ENCODE assay signal across 1 cellular context in the genomic region with DNA sequence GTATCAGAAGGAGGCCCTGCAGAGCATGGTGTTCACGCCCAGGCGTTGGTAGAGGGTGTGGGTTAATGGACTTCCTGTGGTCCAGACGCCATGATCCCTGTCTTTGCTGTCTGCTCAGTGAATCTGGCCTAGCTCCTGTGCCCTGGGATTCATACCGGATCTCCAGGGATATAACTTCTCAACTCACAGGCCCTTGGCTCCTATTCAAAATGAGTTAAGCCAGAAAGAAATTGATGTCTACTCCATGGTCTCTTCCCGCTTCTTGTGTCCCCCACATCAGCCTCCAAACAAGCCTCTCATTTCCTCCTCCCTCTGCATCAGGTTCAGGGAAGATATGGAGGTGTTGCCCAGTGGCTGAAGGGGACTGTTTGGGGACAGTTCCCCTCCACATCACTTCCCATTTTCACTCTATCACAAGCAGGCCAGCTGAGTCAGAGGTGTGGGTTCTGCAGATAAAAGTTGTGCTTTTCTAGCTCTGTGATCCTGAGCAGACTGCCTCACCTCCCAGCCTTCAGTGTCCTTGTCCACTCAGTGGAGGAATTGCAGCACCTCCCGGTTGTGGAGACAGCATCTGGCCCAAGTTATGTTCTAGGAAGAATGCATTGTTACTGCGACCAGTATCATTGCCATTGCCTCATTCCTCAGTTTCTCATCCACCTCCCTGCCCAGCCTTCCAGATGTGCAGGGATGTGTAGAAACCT.
TF ChIP-seq lines count a peak whose summit lies in the region.

No MANE protein-coding gene starts in this region.

TF ChIP-seq in K562, 482 proteins besides CTCF, POLR2A, EP300 and RAD21 (continued from another document and continues in another):
- peak; percentile 27; the same call in 1 of the 2 replicates for TF ChIP-seq PHF8 (IDR thresholded peaks at IDR 0.05; ENCODE audit: borderline replicate concordance, low read length)
- no peak for TF ChIP-seq ZNF212 (CRISPR knock-in tag; IDR thresholded peaks at IDR 0.05)
- TF ChIP-seq ZNF436 (CRISPR knock-in tag; IDR thresholded peaks at IDR 0.05), result no peak
- no peak for TF ChIP-seq E2F1 (CRISPR knock-in tag; IDR thresholded peaks at IDR 0.05)
- no peak for TF ChIP-seq SETDB1 (IDR thresholded peaks at IDR 0.05; ENCODE audit: low read length)
- no peak for TF ChIP-seq ZNF79 (CRISPR knock-in tag; IDR thresholded peaks at IDR 0.05; ENCODE audit: low read depth)
- no peak for TF ChIP-seq NELFE (IDR thresholded peaks at IDR 0.05; ENCODE audit: insufficient read depth, insufficient read length)
- peak; percentile 44; the same call in 1 of the 2 replicates for TF ChIP-seq AFF4 (CRISPR knock-in tag; IDR thresholded peaks at IDR 0.05)
- TF ChIP-seq RFX5 (IDR thresholded peaks at IDR 0.05; ENCODE audit: low read depth, low read length), result no peak
- TF ChIP-seq CBX2 (IDR thresholded peaks at IDR 0.05; ENCODE audit: insufficient read depth, low read length, poor library complexity, severe bottlenecking), result no peak
- TF ChIP-seq TAL1 (IDR thresholded peaks at IDR 0.05), result peak; percentile 92
- TF ChIP-seq EGR1 (conservative IDR thresholded peaks at IDR 0.05), result peak; percentile 6; the same call in 1 of the 2 replicates
- TF ChIP-seq, protein P1, sequence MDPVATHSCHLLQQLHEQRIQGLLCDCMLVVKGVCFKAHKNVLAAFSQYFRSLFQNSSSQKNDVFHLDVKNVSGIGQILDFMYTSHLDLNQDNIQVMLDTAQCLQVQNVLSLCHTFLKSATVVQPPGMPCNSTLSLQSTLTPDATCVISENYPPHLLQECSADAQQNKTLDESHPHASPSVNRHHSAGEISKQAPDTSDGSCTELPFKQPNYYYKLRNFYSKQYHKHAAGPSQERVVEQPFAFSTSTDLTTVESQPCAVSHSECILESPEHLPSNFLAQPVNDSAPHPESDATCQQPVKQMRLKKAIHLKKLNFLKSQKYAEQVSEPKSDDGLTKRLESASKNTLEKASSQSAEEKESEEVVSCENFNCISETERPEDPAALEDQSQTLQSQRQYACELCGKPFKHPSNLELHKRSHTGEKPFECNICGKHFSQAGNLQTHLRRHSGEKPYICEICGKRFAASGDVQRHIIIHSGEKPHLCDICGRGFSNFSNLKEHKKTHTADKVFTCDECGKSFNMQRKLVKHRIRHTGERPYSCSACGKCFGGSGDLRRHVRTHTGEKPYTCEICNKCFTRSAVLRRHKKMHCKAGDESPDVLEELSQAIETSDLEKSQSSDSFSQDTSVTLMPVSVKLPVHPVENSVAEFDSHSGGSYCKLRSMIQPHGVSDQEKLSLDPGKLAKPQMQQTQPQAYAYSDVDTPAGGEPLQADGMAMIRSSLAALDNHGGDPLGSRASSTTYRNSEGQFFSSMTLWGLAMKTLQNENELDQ (CRISPR knock-in tag; IDR thresholded peaks at IDR 0.05; ENCODE audit: borderline replicate concordance), result no peak
- peak; percentile 50; the same call in 1 of the 2 replicates for TF ChIP-seq PHF21A (IDR thresholded peaks at IDR 0.05; ENCODE audit: borderline replicate concordance, low read depth)
- TF ChIP-seq RBM22 (IDR thresholded peaks at IDR 0.05; ENCODE audit: low read depth, low read length, poor library complexity, severe bottlenecking), result no peak
- TF ChIP-seq E2F4 (CRISPR knock-in tag; IDR thresholded peaks at IDR 0.05; ENCODE audit: low read depth), result no peak
- no peak for TF ChIP-seq NR2C1 (IDR thresholded peaks at IDR 0.05)
- TF ChIP-seq NR2C1 (tag; IDR thresholded peaks at IDR 0.05), result peak; percentile 32; the same call in 1 of the 2 replicates
- TF ChIP-seq RHOXF2B (CRISPR knock-in tag; conservative IDR thresholded peaks at IDR 0.05), result no peak
- TF ChIP-seq ZBTB2 (IDR thresholded peaks at IDR 0.05), result peak; percentile 73; the same call in 1 of the 2 replicates
- no peak for TF ChIP-seq ZNF830 (CRISPR knock-in tag; IDR thresholded peaks at IDR 0.05)
- peak; percentile 84; the same call in 1 of the 2 replicates for TF ChIP-seq ZEB2 (IDR thresholded peaks at IDR 0.05)
- TF ChIP-seq FOSL1 (tag; conservative IDR thresholded peaks at IDR 0.05), result peak; percentile 96
- TF ChIP-seq NBN (IDR thresholded peaks at IDR 0.05; ENCODE audit: low read depth), result peak; percentile 80; the same call in 1 of the 2 replicates
- TF ChIP-seq EWSR1 (IDR thresholded peaks at IDR 0.05; ENCODE audit: borderline replicate concordance, low read depth, partially characterized antibody), result no peak
- no peak for TF ChIP-seq ZNF668 (CRISPR knock-in tag; IDR thresholded peaks at IDR 0.05)
- TF ChIP-seq ZBTB17 (CRISPR knock-in tag; IDR thresholded peaks at IDR 0.05), result peak; percentile 71; the same call in 1 of the 2 replicates
- peak; percentile 50; the same call in 1 of the 2 replicates for TF ChIP-seq TRIM28 (IDR thresholded peaks at IDR 0.05)
- no peak for TF ChIP-seq ZNF165 (CRISPR knock-in tag; IDR thresholded peaks at IDR 0.05; ENCODE audit: borderline replicate concordance)
- TF ChIP-seq ASH1L (IDR thresholded peaks at IDR 0.05; ENCODE audit: borderline replicate concordance, low read depth, partially characterized antibody), result peak; percentile 24
- no peak for TF ChIP-seq ZNF511 (CRISPR knock-in tag; IDR thresholded peaks at IDR 0.05)
- no peak for TF ChIP-seq HLTF (IDR thresholded peaks at IDR 0.05)
- TF ChIP-seq HBP1 (CRISPR knock-in tag; IDR thresholded peaks at IDR 0.05), result peak; percentile 75; the same call in 1 of the 2 replicates
- TF ChIP-seq FUS (optimal IDR thresholded peaks at IDR 0.05; ENCODE audit: low read depth, low read length), result no peak
- TF ChIP-seq FOXJ2 (tag; IDR thresholded peaks at IDR 0.05), result no peak
- TF ChIP-seq POLR2H (tag; IDR thresholded peaks at IDR 0.05; ENCODE audit: low read depth), result no peak
- 0 out of 2 replicates have a peak, but pooled peaks have one; percentile 30 for TF ChIP-seq JUNB (CRISPR knock-in tag; conservative IDR thresholded peaks at IDR 0.05)
- 0 out of 2 replicates have a peak, but pooled peaks have one; percentile 63 for TF ChIP-seq OTX1 (CRISPR knock-in tag; IDR thresholded peaks at IDR 0.05)
- no peak for TF ChIP-seq BMI1 (IDR thresholded peaks at IDR 0.05; ENCODE audit: low read length)
- no peak for TF ChIP-seq RBM25 (IDR thresholded peaks at IDR 0.05; ENCODE audit: low read depth, low read length, severe bottlenecking)
- no peak for TF ChIP-seq ZFP30 (CRISPR knock-in tag; IDR thresholded peaks at IDR 0.05; ENCODE audit: borderline replicate concordance)
- no peak for TF ChIP-seq TAF15 (IDR thresholded peaks at IDR 0.05; ENCODE audit: low read depth, low read length)
- TF ChIP-seq NFIC (IDR thresholded peaks at IDR 0.05), result peak; percentile 79
- no peak for TF ChIP-seq ZKSCAN1 (IDR thresholded peaks at IDR 0.05; ENCODE audit: low read depth, low read length)
- TF ChIP-seq ZNF253 (CRISPR knock-in tag; conservative IDR thresholded peaks at IDR 0.05), result no peak
- TF ChIP-seq POLR3G (IDR thresholded peaks at IDR 0.05; ENCODE audit: extremely low read depth, insufficient read length, insufficient replicate concordance), result no peak
- no peak for TF ChIP-seq HNRNPUL1 (IDR thresholded peaks at IDR 0.05; ENCODE audit: low read length)
- TF ChIP-seq, protein P2, sequence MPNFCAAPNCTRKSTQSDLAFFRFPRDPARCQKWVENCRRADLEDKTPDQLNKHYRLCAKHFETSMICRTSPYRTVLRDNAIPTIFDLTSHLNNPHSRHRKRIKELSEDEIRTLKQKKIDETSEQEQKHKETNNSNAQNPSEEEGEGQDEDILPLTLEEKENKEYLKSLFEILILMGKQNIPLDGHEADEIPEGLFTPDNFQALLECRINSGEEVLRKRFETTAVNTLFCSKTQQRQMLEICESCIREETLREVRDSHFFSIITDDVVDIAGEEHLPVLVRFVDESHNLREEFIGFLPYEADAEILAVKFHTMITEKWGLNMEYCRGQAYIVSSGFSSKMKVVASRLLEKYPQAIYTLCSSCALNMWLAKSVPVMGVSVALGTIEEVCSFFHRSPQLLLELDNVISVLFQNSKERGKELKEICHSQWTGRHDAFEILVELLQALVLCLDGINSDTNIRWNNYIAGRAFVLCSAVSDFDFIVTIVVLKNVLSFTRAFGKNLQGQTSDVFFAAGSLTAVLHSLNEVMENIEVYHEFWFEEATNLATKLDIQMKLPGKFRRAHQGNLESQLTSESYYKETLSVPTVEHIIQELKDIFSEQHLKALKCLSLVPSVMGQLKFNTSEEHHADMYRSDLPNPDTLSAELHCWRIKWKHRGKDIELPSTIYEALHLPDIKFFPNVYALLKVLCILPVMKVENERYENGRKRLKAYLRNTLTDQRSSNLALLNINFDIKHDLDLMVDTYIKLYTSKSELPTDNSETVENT (CRISPR knock-in tag; IDR thresholded peaks at IDR 0.05), result no peak
- TF ChIP-seq YBX1 (IDR thresholded peaks at IDR 0.05), result no peak
- TF ChIP-seq CBFA2T3 (IDR thresholded peaks at IDR 0.05), result peak; percentile 97
- TF ChIP-seq SMAD1 (IDR thresholded peaks at IDR 0.05; ENCODE audit: low read depth, low read length, partially characterized antibody), result peak; percentile 44
- TF ChIP-seq TCF7L2 (IDR thresholded peaks at IDR 0.05; ENCODE audit: low read depth, low read length), result no peak
- peak; percentile 17 to 25; a peak in 1 of 4 replicates for TF ChIP-seq TEAD1 (CRISPR knock-in tag; IDR thresholded peaks at IDR 0.05)
